8 cellular contexts compared by ENCODE assay signal in the genomic region with DNA sequence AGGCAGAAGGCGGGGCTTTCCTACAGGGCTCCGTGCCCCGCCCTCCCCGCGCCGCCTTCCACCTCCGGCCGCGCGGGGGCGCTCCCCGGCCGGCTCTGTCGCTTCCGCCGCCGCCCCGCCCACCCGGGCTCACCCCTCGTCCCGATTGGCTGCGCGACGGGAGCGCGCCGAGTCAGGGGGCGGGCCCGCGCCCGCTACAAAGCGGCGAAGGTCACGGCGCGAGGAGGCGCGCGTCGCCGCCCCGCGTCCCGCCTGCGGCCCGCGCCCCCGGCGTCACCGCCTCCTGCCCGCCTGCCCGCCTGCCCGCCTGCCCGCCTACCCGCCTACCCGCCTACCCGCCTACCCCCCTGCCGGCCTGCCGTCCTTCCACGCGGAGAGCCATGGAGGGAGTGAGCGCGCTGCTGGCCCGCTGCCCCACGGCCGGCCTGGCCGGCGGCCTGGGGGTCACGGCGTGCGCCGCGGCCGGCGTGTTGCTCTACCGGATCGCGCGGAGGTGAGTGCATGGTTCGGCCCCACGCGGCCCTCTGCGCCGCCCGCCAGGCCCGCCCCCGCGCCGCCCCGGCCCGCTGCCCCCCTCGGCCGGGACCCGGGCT. TPM values are rescaled to one million over a fixed set of nuclear protein-coding genes. Genes with fewer than 3 reads are reported as not detected.
DNase-seq lines count a peak whose midpoint lies in the region; ATAC-seq and TF ChIP-seq lines count a peak whose summit lies in the region.

TSS of gene TMEM201 (plus strand) at position 361 of the 593 bp plus-strand sequence. CDS start at position 381, 20 bp downstream.

- DNase-seq in DMS79 (lab: John Stamatoyannopoulos, UW) (peak; percentile 66), KG1 (lab: John Stamatoyannopoulos, UW) (peak; percentile 90), RPMI8226 (peak; percentile 99), fibroblast of the aortic adventitia (ENCODE audit: low read depth) (peak; percentile 80)
- DNase-seq in activated T-helper 2 cell treated with anti-CD3 and anti-CD28 coated beads, Interferon-gamma antibody, Interleukin-2, Interleukin-4, amounts not matched to agents 10 μg/mL and 5 μg/mL and 100 μg/mL, durations not matched to agents 14 hours and 24 hours and 36 hours (ENCODE audit: low spot score): peak; percentile 91
- peak; percentile 93 to 95 for DNase-seq in stimulated activated naive CD8-positive, alpha-beta T cell treated with anti-CD3 and anti-CD28 coated beads, Interleukin-15, amount 100 ng/mL, for 72 hours

- TF ChIP-seq CTCF in fibroblast of the aortic adventitia (IDR thresholded peaks at IDR 0.05; ENCODE audit: insufficient read depth, low read length): peak; percentile 51
- TF ChIP-seq CTCF in neural cell (IDR thresholded peaks at IDR 0.05; ENCODE audit: poor library complexity, severe bottlenecking): peak; percentile 91

- H3K36me3 ChIP-seq in neural cell (ENCODE audit: insufficient read depth, low read length): no peaks in the 10 kb centered on the region

- no peaks in the 10 kb centered on the region for H3K27me3 Mint-ChIP-seq in activated T-helper 2 cell treated with anti-CD3 and anti-CD28 coated beads, Interferon-gamma antibody, Interleukin-2, Interleukin-4, amounts not matched to agents 10 μg/mL and 5 μg/mL and 100 μg/mL, durations not matched to agents 14 hours and 24 hours and 36 hours (ENCODE audit: low read depth)
- H3K27me3 Mint-ChIP-seq in stimulated activated naive CD8-positive, alpha-beta T cell treated with anti-CD3 and anti-CD28 coated beads, Interleukin-15, amount 100 ng/mL, for 72 hours: no peaks in the 10 kb centered on the region

- peak; percentile 64 for ATAC-seq in GM21723 (IDR thresholded peaks at IDR 0.05; ENCODE audit: unreplicated experiment)
- ATAC-seq in stimulated activated naive CD8-positive, alpha-beta T cell treated with anti-CD3 and anti-CD28 coated beads, Interleukin-15, amount 100 ng/mL, for 72 hours: peak; percentile 91

- H2AFZ ChIP-seq in neural cell (ENCODE audit: low read depth, low read length): peak within 1 kb of the TSS; percentile 45

- no peaks in the 10 kb centered on the region for H3K9me2 ChIP-seq in neural cell (ENCODE audit: insufficient read depth, low read length)

- H4K20me1 ChIP-seq in neural cell (ENCODE audit: insufficient read depth): no peaks in the 10 kb centered on the region

- H3K4me3 ChIP-seq in fibroblast of the aortic adventitia (ENCODE audit: low read depth, low read length) (peak within 1 kb of the TSS; percentile 73), neural cell (ENCODE audit: low read length) (peak within 1 kb of the TSS; percentile 83)

- peaks cover 6% of the 10 kb centered on the region for H3K36me3 Mint-ChIP-seq in activated T-helper 2 cell treated with anti-CD3 and anti-CD28 coated beads, Interferon-gamma antibody, Interleukin-2, Interleukin-4, amounts not matched to agents 10 μg/mL and 5 μg/mL and 100 μg/mL, durations not matched to agents 14 hours and 24 hours and 36 hours (ENCODE audit: low read depth)

- H3K4me3 Mint-ChIP-seq in activated T-helper 2 cell treated with anti-CD3 and anti-CD28 coated beads, Interferon-gamma antibody, Interleukin-2, Interleukin-4, amounts not matched to agents 10 μg/mL and 5 μg/mL and 100 μg/mL, durations not matched to agents 14 hours and 24 hours and 36 hours (ENCODE audit: low read depth): peak within 1 kb of the TSS; percentile 82
- peak within 1 kb of the TSS; percentile 90 for H3K4me3 Mint-ChIP-seq in stimulated activated naive CD8-positive, alpha-beta T cell treated with anti-CD3 and anti-CD28 coated beads, Interleukin-15, amount 100 ng/mL, for 72 hours

- no peaks in the 10 kb centered on the region for H3K9me3 Mint-ChIP-seq in activated T-helper 2 cell treated with anti-CD3 and anti-CD28 coated beads, Interferon-gamma antibody, Interleukin-2, Interleukin-4, amounts not matched to agents 10 μg/mL and 5 μg/mL and 100 μg/mL, durations not matched to agents 14 hours and 24 hours and 36 hours
- no peaks in the 10 kb centered on the region for H3K9me3 Mint-ChIP-seq in stimulated activated naive CD8-positive, alpha-beta T cell treated with anti-CD3 and anti-CD28 coated beads, Interleukin-15, amount 100 ng/mL, for 72 hours

- H3K9ac ChIP-seq in neural cell (ENCODE audit: low read length): peak within 1 kb of the TSS; percentile 75

- H3K27me3 ChIP-seq in neural cell (ENCODE audit: insufficient read depth, low read depth, low read length): no peaks in the 10 kb centered on the region

- no peaks in the 10 kb centered on the region for H3F3A ChIP-seq in neural cell (ENCODE audit: insufficient read depth, low read length, poor library complexity, severe bottlenecking)

- peak; percentile 29 for TF ChIP-seq EP300 in neural cell (conservative IDR thresholded peaks at IDR 0.05; ENCODE audit: poor library complexity, severe bottlenecking)

- H3K27ac Mint-ChIP-seq in activated T-helper 2 cell treated with anti-CD3 and anti-CD28 coated beads, Interferon-gamma antibody, Interleukin-2, Interleukin-4, amounts not matched to agents 10 μg/mL and 5 μg/mL and 100 μg/mL, durations not matched to agents 14 hours and 24 hours and 36 hours: peak within 1 kb of the TSS; percentile 67
- peak within 1 kb of the TSS; percentile 9 to 94 for H3K27ac Mint-ChIP-seq in stimulated activated naive CD8-positive, alpha-beta T cell treated with anti-CD3 and anti-CD28 coated beads, Interleukin-15, amount 100 ng/mL, for 72 hours

- peaks cover 20% of the 10 kb centered on the region for H3K4me1 Mint-ChIP-seq in activated T-helper 2 cell treated with anti-CD3 and anti-CD28 coated beads, Interferon-gamma antibody, Interleukin-2, Interleukin-4, amounts not matched to agents 10 μg/mL and 5 μg/mL and 100 μg/mL, durations not matched to agents 14 hours and 24 hours and 36 hours (ENCODE audit: low read depth)
- peaks cover 48% of the 10 kb centered on the region for H3K4me1 Mint-ChIP-seq in stimulated activated naive CD8-positive, alpha-beta T cell treated with anti-CD3 and anti-CD28 coated beads, Interleukin-15, amount 100 ng/mL, for 72 hours

- H3K27ac ChIP-seq in neural cell (ENCODE audit: low read length): peak within 1 kb of the TSS; percentile 51

- peaks cover 43% of the 10 kb centered on the region for H3K79me2 ChIP-seq in neural cell (replicated peaks; ENCODE audit: insufficient read depth, low read length)

- peak within 1 kb of the TSS; percentile 95 for H3K4me2 ChIP-seq in neural cell (ENCODE audit: low read length)

- peak; percentile 73 for TF ChIP-seq RAD21 in neural cell (conservative IDR thresholded peaks at IDR 0.05)

- intact Hi-C loops in activated T-helper 2 cell treated with anti-CD3 and anti-CD28 coated beads, Interferon-gamma antibody, Interleukin-2, Interleukin-4, amounts not matched to agents 10 μg/mL and 5 μg/mL and 100 μg/mL, durations not matched to agents 14 hours and 24 hours and 36 hours (cut with micrococcal nuclease): no loop called here

- no peaks in the 10 kb centered on the region for H3K9me3 ChIP-seq in neural cell (ENCODE audit: low read length)

TF ChIP-seq in neural cell, 6 proteins besides CTCF, POLR2A, EP300 and RAD21:
- TF ChIP-seq SMC3 (conservative IDR thresholded peaks at IDR 0.05; ENCODE audit: poor library complexity) (peak; percentile 73), MXI1 (conservative IDR thresholded peaks at IDR 0.05; ENCODE audit: poor library complexity, severe bottlenecking) (peak; percentile 51), POLR2AphosphoS5 (IDR thresholded peaks at IDR 0.05) (peak; percentile 84), EZH2 (IDR thresholded peaks at IDR 0.05; ENCODE audit: borderline replicate concordance, insufficient read depth, low read length, poor library complexity, severe bottlenecking) (no peak), TAF1 (IDR thresholded peaks at IDR 0.05; ENCODE audit: low read depth) (no peak)
- TF ChIP-seq, protein P1, sequence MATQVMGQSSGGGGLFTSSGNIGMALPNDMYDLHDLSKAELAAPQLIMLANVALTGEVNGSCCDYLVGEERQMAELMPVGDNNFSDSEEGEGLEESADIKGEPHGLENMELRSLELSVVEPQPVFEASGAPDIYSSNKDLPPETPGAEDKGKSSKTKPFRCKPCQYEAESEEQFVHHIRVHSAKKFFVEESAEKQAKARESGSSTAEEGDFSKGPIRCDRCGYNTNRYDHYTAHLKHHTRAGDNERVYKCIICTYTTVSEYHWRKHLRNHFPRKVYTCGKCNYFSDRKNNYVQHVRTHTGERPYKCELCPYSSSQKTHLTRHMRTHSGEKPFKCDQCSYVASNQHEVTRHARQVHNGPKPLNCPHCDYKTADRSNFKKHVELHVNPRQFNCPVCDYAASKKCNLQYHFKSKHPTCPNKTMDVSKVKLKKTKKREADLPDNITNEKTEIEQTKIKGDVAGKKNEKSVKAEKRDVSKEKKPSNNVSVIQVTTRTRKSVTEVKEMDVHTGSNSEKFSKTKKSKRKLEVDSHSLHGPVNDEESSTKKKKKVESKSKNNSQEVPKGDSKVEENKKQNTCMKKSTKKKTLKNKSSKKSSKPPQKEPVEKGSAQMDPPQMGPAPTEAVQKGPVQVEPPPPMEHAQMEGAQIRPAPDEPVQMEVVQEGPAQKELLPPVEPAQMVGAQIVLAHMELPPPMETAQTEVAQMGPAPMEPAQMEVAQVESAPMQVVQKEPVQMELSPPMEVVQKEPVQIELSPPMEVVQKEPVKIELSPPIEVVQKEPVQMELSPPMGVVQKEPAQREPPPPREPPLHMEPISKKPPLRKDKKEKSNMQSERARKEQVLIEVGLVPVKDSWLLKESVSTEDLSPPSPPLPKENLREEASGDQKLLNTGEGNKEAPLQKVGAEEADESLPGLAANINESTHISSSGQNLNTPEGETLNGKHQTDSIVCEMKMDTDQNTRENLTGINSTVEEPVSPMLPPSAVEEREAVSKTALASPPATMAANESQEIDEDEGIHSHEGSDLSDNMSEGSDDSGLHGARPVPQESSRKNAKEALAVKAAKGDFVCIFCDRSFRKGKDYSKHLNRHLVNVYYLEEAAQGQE (IDR thresholded peaks at IDR 0.05; ENCODE audit: borderline replicate concordance): no peak

RNA-seq across cellular contexts. Expression of gene TMEM201, which starts in this region (rescaled TPM):
- total RNA-seq in activated T-helper 2 cell treated with anti-CD3 and anti-CD28 coated beads, Interferon-gamma antibody, Interleukin-2, Interleukin-4, amounts not matched to agents 10 μg/mL and 5 μg/mL and 100 μg/mL, durations not matched to agents 14 hours and 24 hours and 36 hours: 30.8 and 31.6 TPM in 2 replicates
- 2.8 and 8.9 TPM in 2 replicates for total RNA-seq in fibroblast of the aortic adventitia (ENCODE audit: low replicate concordance)
- polyA plus RNA-seq in neural cell: 7.3 and 9.2 TPM in 2 replicates
- polyA minus RNA-seq in neural cell: 14.9 and 18.5 TPM in 2 replicates

Comparison
In these comparisons a context has a peak if more than half of its experiments do, and no peak if none do; other contexts are left out.
1. Peak in every context shown above with its lines: DNase-seq, ATAC-seq, H3K4me3 ChIP-seq and H3K27ac ChIP-seq.